In the genomic region with DNA sequence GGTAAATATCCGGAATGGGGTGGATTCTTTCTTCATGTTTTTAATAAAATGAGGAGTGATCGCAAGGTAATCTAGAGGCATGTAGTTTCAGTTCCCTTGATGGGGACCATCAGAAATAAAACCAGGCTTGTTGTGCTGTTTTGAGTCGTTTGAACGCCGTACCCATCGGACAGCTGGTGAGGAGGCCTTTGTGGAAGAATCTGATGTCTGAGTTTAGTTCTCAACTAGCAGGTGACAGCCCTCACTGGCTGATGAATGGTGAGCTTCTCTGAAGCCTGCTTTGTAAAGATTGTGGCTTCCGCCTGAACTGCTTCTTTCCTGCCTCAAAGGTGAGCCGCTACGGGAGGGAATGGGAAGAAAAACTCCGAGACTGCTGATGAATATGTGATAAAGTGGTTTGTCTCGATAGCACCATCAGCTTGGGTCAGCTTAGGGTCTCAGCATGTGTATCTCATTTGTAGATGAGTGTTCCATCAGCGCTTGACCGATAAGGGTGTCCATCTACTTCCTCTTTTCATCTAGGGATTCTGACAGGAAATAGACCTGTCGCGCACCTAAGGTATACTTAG, we compare ENCODE assay signal across 1 cellular context.
TF ChIP-seq lines count a peak whose summit lies in the region.

No MANE protein-coding gene starts in this region.

TF ChIP-seq in K562, 482 proteins besides CTCF, POLR2A, EP300 and RAD21 (continued from another document and continues in another):
- TF ChIP-seq, protein P1, sequence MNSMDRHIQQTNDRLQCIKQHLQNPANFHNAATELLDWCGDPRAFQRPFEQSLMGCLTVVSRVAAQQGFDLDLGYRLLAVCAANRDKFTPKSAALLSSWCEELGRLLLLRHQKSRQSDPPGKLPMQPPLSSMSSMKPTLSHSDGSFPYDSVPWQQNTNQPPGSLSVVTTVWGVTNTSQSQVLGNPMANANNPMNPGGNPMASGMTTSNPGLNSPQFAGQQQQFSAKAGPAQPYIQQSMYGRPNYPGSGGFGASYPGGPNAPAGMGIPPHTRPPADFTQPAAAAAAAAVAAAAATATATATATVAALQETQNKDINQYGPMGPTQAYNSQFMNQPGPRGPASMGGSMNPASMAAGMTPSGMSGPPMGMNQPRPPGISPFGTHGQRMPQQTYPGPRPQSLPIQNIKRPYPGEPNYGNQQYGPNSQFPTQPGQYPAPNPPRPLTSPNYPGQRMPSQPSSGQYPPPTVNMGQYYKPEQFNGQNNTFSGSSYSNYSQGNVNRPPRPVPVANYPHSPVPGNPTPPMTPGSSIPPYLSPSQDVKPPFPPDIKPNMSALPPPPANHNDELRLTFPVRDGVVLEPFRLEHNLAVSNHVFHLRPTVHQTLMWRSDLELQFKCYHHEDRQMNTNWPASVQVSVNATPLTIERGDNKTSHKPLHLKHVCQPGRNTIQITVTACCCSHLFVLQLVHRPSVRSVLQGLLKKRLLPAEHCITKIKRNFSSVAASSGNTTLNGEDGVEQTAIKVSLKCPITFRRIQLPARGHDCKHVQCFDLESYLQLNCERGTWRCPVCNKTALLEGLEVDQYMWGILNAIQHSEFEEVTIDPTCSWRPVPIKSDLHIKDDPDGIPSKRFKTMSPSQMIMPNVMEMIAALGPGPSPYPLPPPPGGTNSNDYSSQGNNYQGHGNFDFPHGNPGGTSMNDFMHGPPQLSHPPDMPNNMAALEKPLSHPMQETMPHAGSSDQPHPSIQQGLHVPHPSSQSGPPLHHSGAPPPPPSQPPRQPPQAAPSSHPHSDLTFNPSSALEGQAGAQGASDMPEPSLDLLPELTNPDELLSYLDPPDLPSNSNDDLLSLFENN (IDR thresholded peaks at IDR 0.05; ENCODE audit: low read depth in 2 of 2, low read length in 2 of 2), result 0 out of 4 replicates have a peak, but pooled peaks of 1 of the 2 experiments have one; percentile 65
- TF ChIP-seq ETV5 (CRISPR knock-in tag; IDR thresholded peaks at IDR 0.05; ENCODE audit: low read depth), result no peak; the same call in 1 of the 2 replicates
- TF ChIP-seq CCAR2 (IDR thresholded peaks at IDR 0.05; ENCODE audit: low read depth, low read length), result no peak
- no peak for TF ChIP-seq CHD4 (IDR thresholded peaks at IDR 0.05; ENCODE audit: insufficient read depth, insufficient replicate concordance, low read depth, low read length, poor library complexity, severe bottlenecking)
- TF ChIP-seq TCFL5 (CRISPR knock-in tag; conservative IDR thresholded peaks at IDR 0.05), result no peak
- TF ChIP-seq ZNF57 (CRISPR knock-in tag; IDR thresholded peaks at IDR 0.05), result no peak
- no peak for TF ChIP-seq POLR2B (IDR thresholded peaks at IDR 0.05; ENCODE audit: low read depth, partially characterized antibody)
- TF ChIP-seq SAP30 (IDR thresholded peaks at IDR 0.05; ENCODE audit: borderline replicate concordance, insufficient read depth, low read depth, low read length, poor library complexity, severe bottlenecking), result no peak
- TF ChIP-seq RB1 (IDR thresholded peaks at IDR 0.05; ENCODE audit: low read depth), result peak; percentile 43; the same call in 1 of the 2 replicates
- peak; percentile 49; the same call in 1 of the 2 replicates for TF ChIP-seq RNF2 (IDR thresholded peaks at IDR 0.05)
- no peak for TF ChIP-seq ZNF3 (CRISPR knock-in tag; IDR thresholded peaks at IDR 0.05)
- TF ChIP-seq, protein P2, sequence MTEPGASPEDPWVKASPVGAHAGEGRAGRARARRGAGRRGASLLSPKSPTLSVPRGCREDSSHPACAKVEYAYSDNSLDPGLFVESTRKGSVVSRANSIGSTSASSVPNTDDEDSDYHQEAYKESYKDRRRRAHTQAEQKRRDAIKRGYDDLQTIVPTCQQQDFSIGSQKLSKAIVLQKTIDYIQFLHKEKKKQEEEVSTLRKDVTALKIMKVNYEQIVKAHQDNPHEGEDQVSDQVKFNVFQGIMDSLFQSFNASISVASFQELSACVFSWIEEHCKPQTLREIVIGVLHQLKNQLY (CRISPR knock-in tag; conservative IDR thresholded peaks at IDR 0.05), result no peak
- no peak for TF ChIP-seq CBX5 (IDR thresholded peaks at IDR 0.05; ENCODE audit: borderline replicate concordance, low read depth)
- no peak for TF ChIP-seq ZBTB8A (IDR thresholded peaks at IDR 0.05; ENCODE audit: partially characterized antibody)
- no peak for TF ChIP-seq HINFP (tag; conservative IDR thresholded peaks at IDR 0.05; ENCODE audit: low read depth)
- no peak for TF ChIP-seq SRF (CRISPR knock-in tag; IDR thresholded peaks at IDR 0.05)
- TF ChIP-seq HNRNPK (IDR thresholded peaks at IDR 0.05; ENCODE audit: low read depth, low read length, poor library complexity, severe bottlenecking), result no peak
- TF ChIP-seq, protein P3, sequence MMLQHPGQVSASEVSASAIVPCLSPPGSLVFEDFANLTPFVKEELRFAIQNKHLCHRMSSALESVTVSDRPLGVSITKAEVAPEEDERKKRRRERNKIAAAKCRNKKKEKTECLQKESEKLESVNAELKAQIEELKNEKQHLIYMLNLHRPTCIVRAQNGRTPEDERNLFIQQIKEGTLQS (IDR thresholded peaks at IDR 0.05), result no peak
- TF ChIP-seq, protein P3 (CRISPR knock-in tag; conservative IDR thresholded peaks at IDR 0.05), result 0 out of 2 replicates have a peak, but pooled peaks have one; percentile 68
- peak; percentile 34 for TF ChIP-seq SMAD1 (IDR thresholded peaks at IDR 0.05; ENCODE audit: low read depth, low read length, partially characterized antibody)
- TF ChIP-seq HMG20A (CRISPR knock-in tag; conservative IDR thresholded peaks at IDR 0.05), result no peak
- no peak for TF ChIP-seq MAX (CRISPR knock-in tag; IDR thresholded peaks at IDR 0.05)
- TF ChIP-seq ZNF174 (CRISPR knock-in tag; IDR thresholded peaks at IDR 0.05), result no peak
- TF ChIP-seq NR3C1 (CRISPR knock-in tag; IDR thresholded peaks at IDR 0.05), result no peak
- no peak for TF ChIP-seq CSDE1 (IDR thresholded peaks at IDR 0.05)
- no peak for TF ChIP-seq PHF21A (IDR thresholded peaks at IDR 0.05; ENCODE audit: borderline replicate concordance, low read depth)
- no peak for TF ChIP-seq SREBF1 (IDR thresholded peaks at IDR 0.05; ENCODE audit: borderline replicate concordance, low read depth, low read length)
- no peak for TF ChIP-seq ZNF583 (CRISPR knock-in tag; IDR thresholded peaks at IDR 0.05)
- TF ChIP-seq ZNF232 (CRISPR knock-in tag; IDR thresholded peaks at IDR 0.05), result no peak
- no peak for TF ChIP-seq RBM39 (optimal IDR thresholded peaks at IDR 0.05; ENCODE audit: low read depth, low read length)
- no peak for TF ChIP-seq NUFIP1 (IDR thresholded peaks at IDR 0.05; ENCODE audit: partially characterized antibody)
- TF ChIP-seq ARID4B (CRISPR knock-in tag; IDR thresholded peaks at IDR 0.05), result no peak; the same call in 1 of the 2 replicates
- TF ChIP-seq, protein P4, sequence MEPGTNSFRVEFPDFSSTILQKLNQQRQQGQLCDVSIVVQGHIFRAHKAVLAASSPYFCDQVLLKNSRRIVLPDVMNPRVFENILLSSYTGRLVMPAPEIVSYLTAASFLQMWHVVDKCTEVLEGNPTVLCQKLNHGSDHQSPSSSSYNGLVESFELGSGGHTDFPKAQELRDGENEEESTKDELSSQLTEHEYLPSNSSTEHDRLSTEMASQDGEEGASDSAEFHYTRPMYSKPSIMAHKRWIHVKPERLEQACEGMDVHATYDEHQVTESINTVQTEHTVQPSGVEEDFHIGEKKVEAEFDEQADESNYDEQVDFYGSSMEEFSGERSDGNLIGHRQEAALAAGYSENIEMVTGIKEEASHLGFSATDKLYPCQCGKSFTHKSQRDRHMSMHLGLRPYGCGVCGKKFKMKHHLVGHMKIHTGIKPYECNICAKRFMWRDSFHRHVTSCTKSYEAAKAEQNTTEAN (CRISPR knock-in tag; IDR thresholded peaks at IDR 0.05), result no peak
- TF ChIP-seq ZNF184 (CRISPR knock-in tag; IDR thresholded peaks at IDR 0.05), result no peak
- no peak; the same call in 1 of the 2 replicates for TF ChIP-seq TOE1 (IDR thresholded peaks at IDR 0.05; ENCODE audit: borderline replicate concordance)
- TF ChIP-seq TOE1 (CRISPR knock-in tag; IDR thresholded peaks at IDR 0.05; ENCODE audit: borderline replicate concordance, low read depth), result no peak
- TF ChIP-seq, protein P5, sequence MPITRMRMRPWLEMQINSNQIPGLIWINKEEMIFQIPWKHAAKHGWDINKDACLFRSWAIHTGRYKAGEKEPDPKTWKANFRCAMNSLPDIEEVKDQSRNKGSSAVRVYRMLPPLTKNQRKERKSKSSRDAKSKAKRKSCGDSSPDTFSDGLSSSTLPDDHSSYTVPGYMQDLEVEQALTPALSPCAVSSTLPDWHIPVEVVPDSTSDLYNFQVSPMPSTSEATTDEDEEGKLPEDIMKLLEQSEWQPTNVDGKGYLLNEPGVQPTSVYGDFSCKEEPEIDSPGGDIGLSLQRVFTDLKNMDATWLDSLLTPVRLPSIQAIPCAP (CRISPR knock-in tag; IDR thresholded peaks at IDR 0.05; ENCODE audit: borderline replicate concordance), result no peak
- no peak for TF ChIP-seq COPS2 (conservative IDR thresholded peaks at IDR 0.05)
- TF ChIP-seq RFX1 (IDR thresholded peaks at IDR 0.05), result no peak
- TF ChIP-seq FUS (optimal IDR thresholded peaks at IDR 0.05; ENCODE audit: low read depth, low read length), result no peak
- TF ChIP-seq, protein P6, sequence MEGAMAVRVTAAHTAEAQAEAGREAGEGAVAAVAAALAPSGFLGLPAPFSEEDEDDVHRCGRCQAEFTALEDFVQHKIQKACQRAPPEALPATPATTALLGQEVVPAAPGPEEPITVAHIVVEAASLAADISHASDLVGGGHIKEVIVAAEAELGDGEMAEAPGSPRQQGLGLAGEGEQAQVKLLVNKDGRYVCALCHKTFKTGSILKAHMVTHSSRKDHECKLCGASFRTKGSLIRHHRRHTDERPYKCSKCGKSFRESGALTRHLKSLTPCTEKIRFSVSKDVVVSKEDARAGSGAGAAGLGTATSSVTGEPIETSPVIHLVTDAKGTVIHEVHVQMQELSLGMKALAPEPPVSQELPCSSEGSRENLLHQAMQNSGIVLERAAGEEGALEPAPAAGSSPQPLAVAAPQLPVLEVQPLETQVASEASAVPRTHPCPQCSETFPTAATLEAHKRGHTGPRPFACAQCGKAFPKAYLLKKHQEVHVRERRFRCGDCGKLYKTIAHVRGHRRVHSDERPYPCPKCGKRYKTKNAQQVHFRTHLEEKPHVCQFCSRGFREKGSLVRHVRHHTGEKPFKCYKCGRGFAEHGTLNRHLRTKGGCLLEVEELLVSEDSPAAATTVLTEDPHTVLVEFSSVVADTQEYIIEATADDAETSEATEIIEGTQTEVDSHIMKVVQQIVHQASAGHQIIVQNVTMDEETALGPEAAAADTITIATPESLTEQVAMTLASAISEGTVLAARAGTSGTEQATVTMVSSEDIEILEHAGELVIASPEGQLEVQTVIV (CRISPR knock-in tag; IDR thresholded peaks at IDR 0.05; ENCODE audit: borderline replicate concordance), result no peak
- TF ChIP-seq ZNF133 (CRISPR knock-in tag; IDR thresholded peaks at IDR 0.05), result no peak
- TF ChIP-seq, protein P7, sequence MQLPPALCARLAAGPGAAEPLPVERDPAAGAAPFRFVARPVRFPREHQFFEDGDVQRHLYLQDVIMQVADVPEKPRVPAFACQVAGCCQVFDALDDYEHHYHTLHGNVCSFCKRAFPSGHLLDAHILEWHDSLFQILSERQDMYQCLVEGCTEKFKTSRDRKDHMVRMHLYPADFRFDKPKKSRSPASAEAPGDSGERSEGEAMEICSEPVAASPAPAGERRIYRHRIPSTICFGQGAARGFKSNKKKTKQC (CRISPR knock-in tag; IDR thresholded peaks at IDR 0.05), result 0 out of 2 replicates have a peak, but pooled peaks have one; percentile 24
- no peak for TF ChIP-seq ZNF780A (CRISPR knock-in tag; IDR thresholded peaks at IDR 0.05)
- TF ChIP-seq ETV6 (IDR thresholded peaks at IDR 0.05; ENCODE audit: borderline replicate concordance in 1 of 2, low read depth in 2 of 2, low read length in 1 of 2), result peak in 1 of 2 experiments; percentile 80; a peak in 2 of 4 replicates
- TF ChIP-seq ETV6 (CRISPR knock-in tag; IDR thresholded peaks at IDR 0.05; ENCODE audit: borderline replicate concordance), result no peak
- TF ChIP-seq C11orf30 (IDR thresholded peaks at IDR 0.05; ENCODE audit: low read depth), result no peak
- TF ChIP-seq BCOR (IDR thresholded peaks at IDR 0.05), result peak; percentile 58
- TF ChIP-seq SPI1 (IDR thresholded peaks at IDR 0.05; ENCODE audit: borderline replicate concordance, low read depth, low read length), result peak; percentile 85
